ENCODE assay signal across 20 cellular contexts in the genomic region with DNA sequence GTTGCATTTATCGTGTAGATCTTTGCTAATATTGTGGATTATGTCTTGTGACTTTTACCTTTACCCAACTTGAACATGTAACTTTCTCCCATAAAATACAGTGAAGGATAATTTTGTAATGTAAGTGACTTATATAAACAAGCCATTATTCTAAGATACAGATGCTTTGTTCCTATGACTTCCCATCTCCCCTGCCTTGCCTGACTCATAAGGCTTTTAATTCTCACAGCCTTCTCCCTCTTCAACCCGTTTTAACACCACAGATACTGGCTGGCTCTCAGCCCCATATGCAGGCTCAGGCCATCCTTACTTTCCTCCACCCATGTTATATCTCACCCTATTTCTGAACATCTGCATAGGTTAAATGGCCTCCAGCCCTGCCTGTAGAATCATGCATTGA. TPM values are rescaled to one million over a fixed set of nuclear protein-coding genes. Genes with fewer than 3 reads are reported as not detected.
DNase-seq lines count a peak whose midpoint lies in the region; ATAC-seq, FAIRE-seq and TF ChIP-seq lines count a peak whose summit lies in the region.
"Had no signal": no experiment of that assay in that cellular context is flagged by ENCODE, and none has a peak within 500 bp of the region (broad histone marks: within the 10 kb centered on the region; RNA-seq: fewer than 3 reads in every experiment).

No MANE protein-coding gene starts in this region.

- TF ChIP-seq CTCF in heart left ventricle (IDR thresholded peaks at IDR 0.05) = no peak

- no peaks in the 10 kb centered on the region for H3K9me3 ChIP-seq in heart left ventricle
- H3K9me3 ChIP-seq: BLaER1 treated with 17β-estradiol and CSF1 and Interleukin-3, amounts not matched to agents 10 nM and 100 nM had no signal

- peak overlapping the region; percentile 46 for H3K27ac Mint-ChIP-seq in activated T-helper 1 cell treated with anti-CD3 and anti-CD28 coated beads, Interleukin-12 subunit alpha, Interleukin-12 subunit beta, Interleukin-2, Interleukin-4 antibody, amounts not matched to agents 30 ng/mL and 10 ng/mL and 1 ng/mL, durations not matched to agents 14 hours and 24 hours and 36 hours
- peak overlapping the region; percentile 0 for H3K27ac Mint-ChIP-seq in memory B cell

- no peak overlapping the region for H3K4me3 Mint-ChIP-seq in activated T-helper 1 cell treated with anti-CD3 and anti-CD28 coated beads, Interleukin-12 subunit alpha, Interleukin-12 subunit beta, Interleukin-2, Interleukin-4 antibody, amounts not matched to agents 30 ng/mL and 10 ng/mL and 1 ng/mL, durations not matched to agents 14 hours and 24 hours and 36 hours
- H3K4me3 Mint-ChIP-seq in memory B cell = no peak overlapping the region

- WGBS in heart left ventricle, 4 donors = 53 to 72% (median 67%) methylated on average over 2 of the region's 2 CpGs

- H3K27me3 ChIP-seq in heart left ventricle = no peaks in the 10 kb centered on the region
- H3K27me3 ChIP-seq: BLaER1 treated with 17β-estradiol and CSF1 and Interleukin-3, amounts not matched to agents 10 nM and 100 nM had no signal

- H3K36me3 Mint-ChIP-seq in activated T-helper 1 cell treated with anti-CD3 and anti-CD28 coated beads, Interleukin-12 subunit alpha, Interleukin-12 subunit beta, Interleukin-2, Interleukin-4 antibody, amounts not matched to agents 30 ng/mL and 10 ng/mL and 1 ng/mL, durations not matched to agents 14 hours and 24 hours and 36 hours (ENCODE audit: low read depth) = peaks cover 34% of the 10 kb centered on the region
- peaks cover 25% of the 10 kb centered on the region for H3K36me3 Mint-ChIP-seq in memory B cell

- peaks cover 0 to 63% (median 42%) of the 10 kb centered on the region in 12 donors for H3K4me1 ChIP-seq in heart left ventricle

- peak; percentile 55 for FAIRE-seq in H54 (lab: Jason Lieb, UNC)
- FAIRE-seq: G401.6, H1 had no signal

- H3K27ac ChIP-seq in heart left ventricle = peak overlapping the region in 9 of 12 donors; percentile 56 to 83 (median 72)
- H3K27ac ChIP-seq: BLaER1 treated with 17β-estradiol and CSF1 and Interleukin-3, amounts not matched to agents 10 nM and 100 nM had no signal

- intact Hi-C loops in heart left ventricle (cut with DNase I) (loop anchor here in 3 of 10 donors (2.0 to 5.0 kb wide), 3 partner anchors 16 to 98 kb away; no protein-coding TSS in a partner anchor), cardiac septum (cut with DNase I) (loop anchor here (5.0 kb wide), 2 partner anchors 57 to 82 kb away; partner anchors contain the start of genes TMEM62 and UBR1)
- intact Hi-C loops in activated T-helper 1 cell treated with anti-CD3 and anti-CD28 coated beads, Interleukin-12 subunit alpha, Interleukin-12 subunit beta, Interleukin-2, Interleukin-4 antibody, amounts not matched to agents 30 ng/mL and 10 ng/mL and 1 ng/mL, durations not matched to agents 14 hours and 24 hours and 36 hours (cut with micrococcal nuclease) = loop anchor here (5.0 kb wide), 2 partner anchors 183 to 303 kb away; partner anchors contain the start of genes TP53BP1, TUBGCP4 and ZSCAN29

- no peak overlapping the region for H3K4me3 ChIP-seq in heart left ventricle
- H3K4me3 ChIP-seq: BLaER1 treated with 17β-estradiol and CSF1 and Interleukin-3, amounts not matched to agents 10 nM and 100 nM had no signal

- H3K36me3 ChIP-seq in heart left ventricle = peaks cover 0 to 65% (median 52%) of the 10 kb centered on the region in 9 donors

- TF ChIP-seq POLR2A in heart left ventricle (IDR thresholded peaks at IDR 0.05) (no peak), H54 (IDR thresholded peaks at IDR 0.05; ENCODE audit: low read depth, low read length) (no peak)

- DNase-seq in heart left ventricle (no peak), cardiac septum (ENCODE audit: low spot score) (no peak), H54 (ENCODE audit: insufficient read length, low spot score) (no peak), memory B cell (ENCODE audit: low spot score in 2 of 2) (no peak), NCI-H1092 (lab: John Stamatoyannopoulos, UW) (no peak)
- no peak for DNase-seq in activated T-helper 1 cell treated with anti-CD3 and anti-CD28 coated beads, Interleukin-12 subunit alpha, Interleukin-12 subunit beta, Interleukin-2, Interleukin-4 antibody, amounts not matched to agents 30 ng/mL and 10 ng/mL and 1 ng/mL, durations not matched to agents 14 hours and 24 hours and 36 hours (ENCODE audit: low spot score)
- DNase-seq: KG1, NCI-H1417, NCI-H187, NCI-H2107, NCI-H510A, NCI-H774, OCI-M1, SIG-M5 had no signal

- no peak for ATAC-seq in heart left ventricle
- ATAC-seq in memory B cell (ENCODE audit: low read depth) = no peak
- ATAC-seq in HG03095 (IDR thresholded peaks at IDR 0.05; ENCODE audit: unreplicated experiment) = no peak

- peaks cover 31% of the 10 kb centered on the region for H3K4me1 Mint-ChIP-seq in activated T-helper 1 cell treated with anti-CD3 and anti-CD28 coated beads, Interleukin-12 subunit alpha, Interleukin-12 subunit beta, Interleukin-2, Interleukin-4 antibody, amounts not matched to agents 30 ng/mL and 10 ng/mL and 1 ng/mL, durations not matched to agents 14 hours and 24 hours and 36 hours (ENCODE audit: low read depth)
- peaks cover 28% of the 10 kb centered on the region for H3K4me1 Mint-ChIP-seq in memory B cell

- no peaks in the 10 kb centered on the region for H3K27me3 Mint-ChIP-seq in activated T-helper 1 cell treated with anti-CD3 and anti-CD28 coated beads, Interleukin-12 subunit alpha, Interleukin-12 subunit beta, Interleukin-2, Interleukin-4 antibody, amounts not matched to agents 30 ng/mL and 10 ng/mL and 1 ng/mL, durations not matched to agents 14 hours and 24 hours and 36 hours (ENCODE audit: insufficient read depth)
- no peaks in the 10 kb centered on the region for H3K27me3 Mint-ChIP-seq in memory B cell

- H3K9me3 Mint-ChIP-seq in activated T-helper 1 cell treated with anti-CD3 and anti-CD28 coated beads, Interleukin-12 subunit alpha, Interleukin-12 subunit beta, Interleukin-2, Interleukin-4 antibody, amounts not matched to agents 30 ng/mL and 10 ng/mL and 1 ng/mL, durations not matched to agents 14 hours and 24 hours and 36 hours = no peaks in the 10 kb centered on the region
- no peaks in the 10 kb centered on the region for H3K9me3 Mint-ChIP-seq in memory B cell

RNA-seq across cellular contexts. Expression of gene CCNDBP1, which starts 4.1 kb away (rescaled TPM):
- 10 to 100 TPM; 48.5 to 66.8 (median 59.0) TPM for total RNA-seq in heart left ventricle
- polyA plus RNA-seq in heart left ventricle = 10 to 100 TPM; 29.3 to 70.1 TPM
- 56.6 TPM for total RNA-seq in cardiac septum
- 57.7 and 60.2 TPM in 2 replicates for total RNA-seq in activated T-helper 1 cell treated with anti-CD3 and anti-CD28 coated beads, Interleukin-12 subunit alpha, Interleukin-12 subunit beta, Interleukin-2, Interleukin-4 antibody, amounts not matched to agents 30 ng/mL and 10 ng/mL and 1 ng/mL, durations not matched to agents 14 hours and 24 hours and 36 hours

RNA-seq across cellular contexts. Expression of gene EPB42, which starts 31.5 kb away (rescaled TPM):
- total RNA-seq in heart left ventricle (1 to 10 TPM in 1 of 9 donors, under 1 TPM in 1, not detected in 7; 0.52 to 1.7 TPM), cardiac septum (0.38 TPM)
- under 1 TPM; 0.08 to 0.15 TPM for polyA plus RNA-seq in heart left ventricle
- not detected in 2 replicates for total RNA-seq in activated T-helper 1 cell treated with anti-CD3 and anti-CD28 coated beads, Interleukin-12 subunit alpha, Interleukin-12 subunit beta, Interleukin-2, Interleukin-4 antibody, amounts not matched to agents 30 ng/mL and 10 ng/mL and 1 ng/mL, durations not matched to agents 14 hours and 24 hours and 36 hours
- total RNA-seq: A673, H1, RPMI7951 had no signal
- polyA plus RNA-seq: H1 had no signal

RNA-seq across cellular contexts. Expression of gene TMEM62, which starts 55.9 kb away (rescaled TPM):
- total RNA-seq in heart left ventricle (10 to 100 TPM in 6 of 9 donors, 1 to 10 TPM in 3; 8.5 to 18.5 (median 12.8) TPM), cardiac septum (9.3 TPM)
- 10 to 100 TPM in 1 of 2 donors, 1 to 10 TPM in 1; 8.2 to 15.8 TPM for polyA plus RNA-seq in heart left ventricle
- 16.4 and 18.6 TPM in 2 replicates for total RNA-seq in activated T-helper 1 cell treated with anti-CD3 and anti-CD28 coated beads, Interleukin-12 subunit alpha, Interleukin-12 subunit beta, Interleukin-2, Interleukin-4 antibody, amounts not matched to agents 30 ng/mL and 10 ng/mL and 1 ng/mL, durations not matched to agents 14 hours and 24 hours and 36 hours
